Comparison of ENCODE assay signal across 8 cellular contexts in genomic region chr11:65571420-65571819, GRCh38. TPM values are rescaled to one million over a fixed set of nuclear protein-coding genes. Genes with fewer than 3 reads are reported as not detected.
DNase-seq lines count a peak whose midpoint lies in the region; ATAC-seq and TF ChIP-seq lines count a peak whose summit lies in the region.

No MANE protein-coding gene starts in this region.

- H3K27ac Mint-ChIP-seq in activated CD4-positive, alpha-beta T cell treated with anti-CD3 and anti-CD28 coated beads for 36 hours, result peak overlapping the region; percentile 89
- H3K27ac Mint-ChIP-seq in activated naive CD4-positive, alpha-beta T cell treated with anti-CD3 and anti-CD28 coated beads, Interleukin-2, amount 50 U/mL, for 72 hours, result peak overlapping the region; percentile 66 to 68

- peak overlapping the region; percentile 97 for H3K4me3 Mint-ChIP-seq in activated CD4-positive, alpha-beta T cell treated with anti-CD3 and anti-CD28 coated beads for 36 hours

- H3K9ac ChIP-seq in iPS-20b (ENCODE audit: low read depth, low read length), result no peak overlapping the region

- no peak for TF ChIP-seq CTCF in stomach (IDR thresholded peaks at IDR 0.05)

- H3K27me3 Mint-ChIP-seq in activated CD4-positive, alpha-beta T cell treated with anti-CD3 and anti-CD28 coated beads for 36 hours, result no peaks in the 10 kb centered on the region

- CTCF ChIA-PET in activated CD4-positive, alpha-beta T cell treated with anti-CD3 and anti-CD28 coated beads for 36 hours (lab: Charles Lee), result interaction anchor here (0.6 to 4.6 kb wide), 13 partner anchors 11 to 439 kb away, joined by 3 to 42 read pairs (median 4); partner anchors contain the start of gene PCNX3

- WGBS in stomach, 5 donors, result 71 to 80% (median 76%) methylated on average over 6 to 9 of the region's 9 CpGs

- H3K9me3 Mint-ChIP-seq in activated CD4-positive, alpha-beta T cell treated with anti-CD3 and anti-CD28 coated beads for 36 hours (ENCODE audit: low read depth), result no peaks in the 10 kb centered on the region
- H3K9me3 Mint-ChIP-seq in activated naive CD4-positive, alpha-beta T cell treated with anti-CD3 and anti-CD28 coated beads, Interleukin-2, amount 50 U/mL, for 72 hours, result no peaks in the 10 kb centered on the region

- peak overlapping the region; percentile 98; the same call in 1 of the 2 replicates for H3K4me3 ChIP-seq in iPS-20b (ENCODE audit: low read length)
- peak overlapping the region; percentile 75 to 89 (median 80) for H3K4me3 ChIP-seq in stomach

- no peak for TF ChIP-seq POLR2A in stomach (IDR thresholded peaks at IDR 0.05)

- H3K36me3 Mint-ChIP-seq in activated CD4-positive, alpha-beta T cell treated with anti-CD3 and anti-CD28 coated beads for 36 hours (ENCODE audit: low read depth), result peaks cover 36% of the 10 kb centered on the region
- peaks cover 21 to 31% of the 10 kb centered on the region in 2 donors for H3K36me3 Mint-ChIP-seq in activated naive CD4-positive, alpha-beta T cell treated with anti-CD3 and anti-CD28 coated beads, Interleukin-2, amount 50 U/mL, for 72 hours

- peaks cover 52% of the 10 kb centered on the region for H3K4me1 Mint-ChIP-seq in activated CD4-positive, alpha-beta T cell treated with anti-CD3 and anti-CD28 coated beads for 36 hours

- H3K36me3 ChIP-seq in iPS-20b (ENCODE audit: insufficient read depth, low read depth, low read length) (no peaks in the 10 kb centered on the region), stomach (peaks cover 0 to 12% (median 3%) of the 10 kb centered on the region in 4 donors)

- DNase-seq in activated CD4-positive, alpha-beta T cell treated with anti-CD3 and anti-CD28 coated beads for 36 hours, result no peak
- no peak for DNase-seq in activated CD4-positive, alpha-beta T cell treated with anti-CD3 and anti-CD28 coated beads, Interleukin-2, amount 50 U/mL, for 48 hours
- DNase-seq in activated naive CD4-positive, alpha-beta T cell treated with anti-CD3 and anti-CD28 coated beads, Interleukin-2, amount 50 U/mL, for 72 hours (ENCODE audit: low spot score in 2 of 2), result no peak
- no peak for DNase-seq in stomach
- no peak for DNase-seq in HuH-7 (ENCODE audit: low spot score)
- DNase-seq in activated CD4-positive, alpha-beta T cell treated with anti-CD3 and anti-CD28 coated beads for 48 hours, result no peak

- H3K4me1 ChIP-seq in iPS-20b (ENCODE audit: insufficient read depth, low read length) (peaks cover 20% of the 10 kb centered on the region), stomach (peaks cover 58 to 82% (median 80%) of the 10 kb centered on the region in 4 donors)

- no peak for TF ChIP-seq EP300 in stomach (IDR thresholded peaks at IDR 0.05)

- no peak for ATAC-seq in activated CD4-positive, alpha-beta T cell treated with anti-CD3 and anti-CD28 coated beads for 36 hours
- ATAC-seq in activated naive CD4-positive, alpha-beta T cell treated with anti-CD3 and anti-CD28 coated beads, Interleukin-2, amount 50 U/mL, for 72 hours, result no peak
- ATAC-seq in GM18517 (IDR thresholded peaks at IDR 0.05; ENCODE audit: unreplicated experiment), result no peak

- peaks cover 33% of the 10 kb centered on the region for H3K27me3 ChIP-seq in iPS-20b (ENCODE audit: insufficient read depth, low read length)
- no peaks in the 10 kb centered on the region for H3K27me3 ChIP-seq in stomach

- H3K9me3 ChIP-seq in iPS-20b (ENCODE audit: insufficient read depth, low read depth, low read length) (no peaks in the 10 kb centered on the region), stomach (no peaks in the 10 kb centered on the region)

- intact Hi-C loops in activated CD4-positive, alpha-beta T cell treated with anti-CD3 and anti-CD28 coated beads for 36 hours (cut with DNase I, micrococcal nuclease), result loop anchor here (2.0 to 5.0 kb wide), 7 partner anchors 17 to 794 kb away; partner anchors contain the start of genes ATG2A (in 1 of the 2), CFL1 (in 1 of the 2), EHD1 (in 1 of the 2) and RAB1B (in 1 of the 2)
- intact Hi-C loops in stomach (cut with DNase I; ENCODE audit: low total_unique reads), result no loop called here

- H3K27ac ChIP-seq in iPS-20b (ENCODE audit: low read length) (no peak overlapping the region), stomach (peak overlapping the region; percentile 84 to 97 (median 95))

- POLR2A ChIA-PET in activated CD4-positive, alpha-beta T cell treated with anti-CD3 and anti-CD28 coated beads for 36 hours (lab: Charles Lee), result interaction anchor here (0.6 to 1.9 kb wide), 6 partner anchors 22 to 1068 kb away, joined by 3 to 9 read pairs (median 4); partner anchors contain the start of gene MALAT1

RNA-seq across cellular contexts. Expression of gene FAM89B, which starts 0.9 kb away (rescaled TPM):
- 10 to 100 TPM; 12.8 to 22.7 TPM for total RNA-seq in activated CD4-positive, alpha-beta T cell treated with anti-CD3 and anti-CD28 coated beads for 36 hours
- 10 to 100 TPM; 32.6 to 47.1 TPM for total RNA-seq in activated naive CD4-positive, alpha-beta T cell treated with anti-CD3 and anti-CD28 coated beads, Interleukin-2, amount 50 U/mL, for 72 hours
- total RNA-seq in stomach, result 10 to 100 TPM in 4 of 5 donors, 1 to 10 TPM in 1; 3.9 to 57.8 (median 48.1) TPM
- 10 to 100 TPM; 63.4 to 68.2 (median 65.1) TPM for polyA plus RNA-seq in stomach

RNA-seq across cellular contexts. Expression of gene ZNRD2, which starts 1.1 kb away (rescaled TPM):
- 10 to 100 TPM; 50.7 to 56.4 TPM for total RNA-seq in activated CD4-positive, alpha-beta T cell treated with anti-CD3 and anti-CD28 coated beads for 36 hours
- total RNA-seq in activated naive CD4-positive, alpha-beta T cell treated with anti-CD3 and anti-CD28 coated beads, Interleukin-2, amount 50 U/mL, for 72 hours, result 10 to 100 TPM; 35.9 to 44.3 TPM
- total RNA-seq in stomach, result 10 to 100 TPM; 17.7 to 99.1 (median 51.9) TPM
- 10 to 100 TPM; 49.6 to 56.6 (median 51.8) TPM for polyA plus RNA-seq in stomach

RNA-seq across cellular contexts. Expression of gene EHBP1L1, which starts 4.4 kb away (rescaled TPM):
- 10 to 100 TPM; 88.3 to 98.8 TPM for total RNA-seq in activated CD4-positive, alpha-beta T cell treated with anti-CD3 and anti-CD28 coated beads for 36 hours
- total RNA-seq in activated naive CD4-positive, alpha-beta T cell treated with anti-CD3 and anti-CD28 coated beads, Interleukin-2, amount 50 U/mL, for 72 hours, result 100 to 1,000 TPM; 101 to 144 TPM
- total RNA-seq in stomach, result 100 to 1,000 TPM in 4 of 5 donors, 10 to 100 TPM in 1; 43.0 to 200 (median 126) TPM
- polyA plus RNA-seq in stomach, result 10 to 100 TPM; 28.0 to 67.6 (median 49.2) TPM

RNA-seq across cellular contexts. Expression of gene LTBP3, which starts 13.3 kb away (rescaled TPM):
- total RNA-seq in activated CD4-positive, alpha-beta T cell treated with anti-CD3 and anti-CD28 coated beads for 36 hours, result 10 to 100 TPM; 57.8 to 72.7 TPM
- 10 to 100 TPM; 66.6 to 90.4 TPM for total RNA-seq in activated naive CD4-positive, alpha-beta T cell treated with anti-CD3 and anti-CD28 coated beads, Interleukin-2, amount 50 U/mL, for 72 hours
- total RNA-seq in stomach, result 100 to 1,000 TPM in 4 of 5 donors, 10 to 100 TPM in 1; 35.1 to 452 (median 117) TPM
- 10 to 100 TPM; 26.9 to 58.2 (median 28.7) TPM for polyA plus RNA-seq in stomach

RNA-seq across cellular contexts. Expression of gene KCNK7, which starts 24.2 kb away (rescaled TPM):
- under 1 TPM; 0.27 to 0.37 TPM for total RNA-seq in activated CD4-positive, alpha-beta T cell treated with anti-CD3 and anti-CD28 coated beads for 36 hours
- under 1 TPM; 0.66 to 0.74 TPM for total RNA-seq in activated naive CD4-positive, alpha-beta T cell treated with anti-CD3 and anti-CD28 coated beads, Interleukin-2, amount 50 U/mL, for 72 hours
- 1 to 10 TPM in 1 of 5 donors, under 1 TPM in 1, not detected in 3; 0.58 to 2.6 TPM for total RNA-seq in stomach
- polyA plus RNA-seq in stomach, result 1 to 10 TPM in 2 of 3 donors, not detected in 1; 3.5 to 5.8 TPM
